In the genomic region with DNA sequence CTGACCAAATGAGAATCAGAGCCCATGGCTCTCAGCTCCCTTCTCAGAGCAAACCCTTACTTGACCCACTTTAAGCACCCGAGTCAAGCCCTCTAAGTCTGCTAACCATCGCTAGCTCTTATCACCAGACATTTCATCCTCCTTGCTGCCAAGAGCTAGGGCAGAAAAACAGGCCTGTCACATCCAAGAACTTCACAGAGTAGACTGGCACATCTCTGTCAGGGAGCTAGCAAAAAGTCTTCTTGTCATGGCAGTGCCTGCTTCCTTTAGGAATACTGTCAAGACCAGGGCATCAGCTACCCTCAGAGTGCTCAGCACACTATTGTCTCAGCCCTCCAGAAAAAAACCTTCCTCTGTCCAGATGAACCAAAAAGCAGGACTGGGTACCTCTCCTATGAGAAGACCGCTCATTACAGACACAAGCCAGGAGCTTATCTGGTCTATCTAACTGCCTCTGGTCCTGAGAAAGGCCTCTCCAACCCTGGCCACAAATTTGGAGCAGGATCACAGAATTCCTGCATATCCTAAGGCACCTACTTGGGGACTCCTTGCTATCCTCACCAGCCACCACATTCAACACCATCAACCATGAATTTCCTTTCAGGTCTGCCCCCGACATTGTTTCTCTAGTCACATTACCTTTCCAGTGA, we compare ENCODE assay signal across 1 cellular context.
A peak's percentile ranks its signal among the peaks of the same experiment; 100 is the strongest.
TF ChIP-seq lines count a peak whose summit lies in the region.

No MANE protein-coding gene starts in this region.

TF ChIP-seq in SK-N-SH, 30 proteins besides CTCF, POLR2A, EP300 and RAD21 (continued from another document):
- TF ChIP-seq, protein P1, sequence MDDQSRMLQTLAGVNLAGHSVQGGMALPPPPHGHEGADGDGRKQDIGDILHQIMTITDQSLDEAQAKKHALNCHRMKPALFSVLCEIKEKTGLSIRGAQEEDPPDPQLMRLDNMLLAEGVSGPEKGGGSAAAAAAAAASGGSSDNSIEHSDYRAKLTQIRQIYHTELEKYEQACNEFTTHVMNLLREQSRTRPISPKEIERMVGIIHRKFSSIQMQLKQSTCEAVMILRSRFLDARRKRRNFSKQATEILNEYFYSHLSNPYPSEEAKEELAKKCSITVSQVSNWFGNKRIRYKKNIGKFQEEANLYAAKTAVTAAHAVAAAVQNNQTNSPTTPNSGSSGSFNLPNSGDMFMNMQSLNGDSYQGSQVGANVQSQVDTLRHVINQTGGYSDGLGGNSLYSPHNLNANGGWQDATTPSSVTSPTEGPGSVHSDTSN (IDR thresholded peaks at IDR 0.05), result peak; percentile 66
